In genomic region chr5:82183828-82184227, GRCh38 we compare ENCODE assay signal across 1 cellular context.
TF ChIP-seq lines count a peak whose summit lies in the region.

No MANE protein-coding gene starts in this region.

TF ChIP-seq in GM12878, 131 proteins besides CTCF, POLR2A, EP300 and RAD21 (continued from another document and continues in another):
- no peak for TF ChIP-seq PKNOX1 (IDR thresholded peaks at IDR 0.05)
- TF ChIP-seq PML (IDR thresholded peaks at IDR 0.05; ENCODE audit: low read length) = no peak
- TF ChIP-seq MTA3 (IDR thresholded peaks at IDR 0.05; ENCODE audit: borderline replicate concordance, low read length) = 0 out of 2 replicates have a peak, but pooled peaks have one; percentile 56
- TF ChIP-seq ZNF24 (IDR thresholded peaks at IDR 0.05) = no peak
- peak; percentile 51 to 55; a peak in 2 of 4 replicates for TF ChIP-seq CEBPB (IDR thresholded peaks at IDR 0.05; ENCODE audit: borderline replicate concordance in 1 of 2, low read depth in 2 of 2, low read length in 2 of 2)
- no peak for TF ChIP-seq CHD2 (IDR thresholded peaks at IDR 0.05; ENCODE audit: borderline replicate concordance, low read depth, low read length)
- TF ChIP-seq MYB (IDR thresholded peaks at IDR 0.05; ENCODE audit: borderline replicate concordance, low read depth, low read length) = no peak
- TF ChIP-seq POU2F2 (IDR thresholded peaks at IDR 0.05; ENCODE audit: borderline replicate concordance, low read depth, low read length) = peak; percentile 56; the same call in 1 of the 3 replicates
- TF ChIP-seq IRF3 (IDR thresholded peaks at IDR 0.05) = no peak
- TF ChIP-seq ZNF217 (IDR thresholded peaks at IDR 0.05) = no peak
- TF ChIP-seq PAX5 (IDR thresholded peaks at IDR 0.05; ENCODE audit: borderline replicate concordance, low read depth, low read length) = peak; percentile 85
- peak; percentile 78; the same call in 1 of the 2 replicates for TF ChIP-seq NFIC (IDR thresholded peaks at IDR 0.05; ENCODE audit: low read depth, low read length)
- TF ChIP-seq CREM (IDR thresholded peaks at IDR 0.05; ENCODE audit: low read depth) = peak; percentile 77; the same call in 1 of the 2 replicates
- peak; percentile 82 to 85 for TF ChIP-seq IKZF2 (IDR thresholded peaks at IDR 0.05)
- TF ChIP-seq RCOR1 (conservative IDR thresholded peaks at IDR 0.05; ENCODE audit: low read depth, low read length) = no peak
- peak; percentile 77 for TF ChIP-seq JUNB (IDR thresholded peaks at IDR 0.05)
- TF ChIP-seq PRDM15 (CRISPR knock-in tag; IDR thresholded peaks at IDR 0.05) = no peak
- peak; percentile 48; the same call in 1 of the 2 replicates for TF ChIP-seq ATF2 (IDR thresholded peaks at IDR 0.05; ENCODE audit: low read length)
- TF ChIP-seq MTA2 (IDR thresholded peaks at IDR 0.05; ENCODE audit: low read depth) = peak; percentile 47; the same call in 1 of the 2 replicates
- TF ChIP-seq NR2F1 (conservative IDR thresholded peaks at IDR 0.05) = no peak
- no peak for TF ChIP-seq CUX1 (IDR thresholded peaks at IDR 0.05; ENCODE audit: insufficient replicate concordance, low read depth, low read length)
- no peak for TF ChIP-seq WRNIP1 (IDR thresholded peaks at IDR 0.05; ENCODE audit: borderline replicate concordance, low read depth, low read length)
- TF ChIP-seq SMARCA5 (IDR thresholded peaks at IDR 0.05) = no peak
- peak; percentile 84; the same call in 1 of the 2 replicates for TF ChIP-seq IRF4 (IDR thresholded peaks at IDR 0.05; ENCODE audit: low read depth, low read length)
- no peak for TF ChIP-seq NKRF (conservative IDR thresholded peaks at IDR 0.05)
- no peak for TF ChIP-seq SRF (IDR thresholded peaks at IDR 0.05; ENCODE audit: low read depth in 2 of 2, low read length in 2 of 2)
- no peak for TF ChIP-seq ATF7 (IDR thresholded peaks at IDR 0.05; ENCODE audit: low read depth)
- TF ChIP-seq MYC (IDR thresholded peaks at IDR 0.05; ENCODE audit: insufficient read depth, insufficient read length, insufficient replicate concordance, low read length, severe bottlenecking) = no peak
- TF ChIP-seq ZNF687 (IDR thresholded peaks at IDR 0.05) = no peak
- TF ChIP-seq IKZF1 (conservative IDR thresholded peaks at IDR 0.05) = peak; percentile 83
- no peak for TF ChIP-seq BCLAF1 (IDR thresholded peaks at IDR 0.05)
- no peak for TF ChIP-seq RELA (IDR thresholded peaks at IDR 0.05; ENCODE audit: borderline replicate concordance, partially characterized antibody)
- peak; percentile 51 for TF ChIP-seq BCL3 (IDR thresholded peaks at IDR 0.05; ENCODE audit: borderline replicate concordance, insufficient read depth, low read depth, low read length, poor library complexity, severe bottlenecking)
